In the genomic region with DNA sequence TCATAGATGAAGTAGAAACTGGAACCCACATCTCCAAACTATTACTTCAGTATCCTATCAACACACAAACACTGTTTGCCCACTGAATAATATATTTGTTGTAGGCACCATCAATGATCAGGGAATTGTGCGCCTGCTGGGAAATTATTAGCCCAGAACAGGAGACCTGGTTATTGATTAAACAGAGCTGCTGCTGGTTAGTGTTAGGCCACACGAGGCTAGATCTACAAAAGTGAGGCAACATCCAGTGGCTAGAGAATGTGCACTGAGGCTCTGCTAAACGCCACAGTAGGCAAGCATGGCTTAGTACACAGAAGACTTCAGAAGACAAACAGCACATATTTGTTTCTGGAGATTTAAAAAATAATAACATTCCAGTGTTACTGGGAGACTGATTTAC, we compare ENCODE assay signal across 1 cellular context.
A peak's percentile ranks its signal among the peaks of the same experiment; 100 is the strongest.
TF ChIP-seq lines count a peak whose summit lies in the region.

No MANE protein-coding gene starts in this region.

TF ChIP-seq in HepG2, 621 proteins besides CTCF, POLR2A, EP300 and RAD21 (continued from another document and continues in another):
- TF ChIP-seq, protein P1, sequence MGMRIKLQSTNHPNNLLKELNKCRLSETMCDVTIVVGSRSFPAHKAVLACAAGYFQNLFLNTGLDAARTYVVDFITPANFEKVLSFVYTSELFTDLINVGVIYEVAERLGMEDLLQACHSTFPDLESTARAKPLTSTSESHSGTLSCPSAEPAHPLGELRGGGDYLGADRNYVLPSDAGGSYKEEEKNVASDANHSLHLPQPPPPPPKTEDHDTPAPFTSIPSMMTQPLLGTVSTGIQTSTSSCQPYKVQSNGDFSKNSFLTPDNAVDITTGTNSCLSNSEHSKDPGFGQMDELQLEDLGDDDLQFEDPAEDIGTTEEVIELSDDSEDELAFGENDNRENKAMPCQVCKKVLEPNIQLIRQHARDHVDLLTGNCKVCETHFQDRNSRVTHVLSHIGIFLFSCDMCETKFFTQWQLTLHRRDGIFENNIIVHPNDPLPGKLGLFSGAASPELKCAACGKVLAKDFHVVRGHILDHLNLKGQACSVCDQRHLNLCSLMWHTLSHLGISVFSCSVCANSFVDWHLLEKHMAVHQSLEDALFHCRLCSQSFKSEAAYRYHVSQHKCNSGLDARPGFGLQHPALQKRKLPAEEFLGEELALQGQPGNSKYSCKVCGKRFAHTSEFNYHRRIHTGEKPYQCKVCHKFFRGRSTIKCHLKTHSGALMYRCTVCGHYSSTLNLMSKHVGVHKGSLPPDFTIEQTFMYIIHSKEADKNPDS (CRISPR knock-in tag; IDR thresholded peaks at IDR 0.05), result no peak
- TF ChIP-seq ATF1 (CRISPR knock-in tag; IDR thresholded peaks at IDR 0.05) (no peak), RCOR2 (CRISPR knock-in tag; IDR thresholded peaks at IDR 0.05) (no peak), NCOR1 (IDR thresholded peaks at IDR 0.05; ENCODE audit: borderline replicate concordance, low read length) (peak; percentile 63; the same call in 1 of the 2 replicates), KDM1A (CRISPR knock-in tag; IDR thresholded peaks at IDR 0.05) (no peak), ZNF337 (CRISPR knock-in tag; IDR thresholded peaks at IDR 0.05; ENCODE audit: borderline replicate concordance, low read depth) (no peak), ZNF615 (CRISPR knock-in tag; IDR thresholded peaks at IDR 0.05; ENCODE audit: borderline replicate concordance) (no peak), ZSCAN12 (CRISPR knock-in tag; IDR thresholded peaks at IDR 0.05) (no peak), ZNF383 (CRISPR knock-in tag; IDR thresholded peaks at IDR 0.05; ENCODE audit: borderline replicate concordance) (no peak), ZNF20 (CRISPR knock-in tag; IDR thresholded peaks at IDR 0.05) (no peak), MBD4 (IDR thresholded peaks at IDR 0.05; ENCODE audit: borderline replicate concordance, low read length) (no peak), ATF7-NPFF (CRISPR knock-in tag; IDR thresholded peaks at IDR 0.05; ENCODE audit: low read depth) (no peak), AKAP8 (CRISPR knock-in tag; IDR thresholded peaks at IDR 0.05) (no peak), MTA3 (CRISPR knock-in tag; IDR thresholded peaks at IDR 0.05) (no peak), KLF9 (CRISPR knock-in tag; IDR thresholded peaks at IDR 0.05; ENCODE audit: low read depth) (no peak), HMG20A (CRISPR knock-in tag; IDR thresholded peaks at IDR 0.05; ENCODE audit: borderline replicate concordance) (peak; percentile 60; the same call in 1 of the 2 replicates), SSRP1 (CRISPR knock-in tag; IDR thresholded peaks at IDR 0.05) (no peak), NRL (CRISPR knock-in tag; IDR thresholded peaks at IDR 0.05; ENCODE audit: borderline replicate concordance) (no peak), ZBTB8A (CRISPR knock-in tag; IDR thresholded peaks at IDR 0.05; ENCODE audit: borderline replicate concordance, low read depth) (no peak), SP1 (IDR thresholded peaks at IDR 0.05) (no peak), SP1 (CRISPR knock-in tag; IDR thresholded peaks at IDR 0.05) (no peak), SMARCE1 (IDR thresholded peaks at IDR 0.05; ENCODE audit: borderline replicate concordance) (no peak), ZNF224 (CRISPR knock-in tag; IDR thresholded peaks at IDR 0.05) (no peak), NFIB (CRISPR knock-in tag; IDR thresholded peaks at IDR 0.05; ENCODE audit: borderline replicate concordance) (no peak), ZMYM2 (CRISPR knock-in tag; IDR thresholded peaks at IDR 0.05) (no peak), RXRA (CRISPR knock-in tag; IDR thresholded peaks at IDR 0.05) (peak; percentile 20; the same call in 1 of the 2 replicates), TSC22D2 (CRISPR knock-in tag; IDR thresholded peaks at IDR 0.05; ENCODE audit: borderline replicate concordance) (no peak), ETV5 (CRISPR knock-in tag; IDR thresholded peaks at IDR 0.05; ENCODE audit: borderline replicate concordance) (no peak; the same call in 1 of the 2 replicates), U2AF1 (optimal IDR thresholded peaks at IDR 0.05; ENCODE audit: low read depth, low read length) (no peak), MEIS1 (CRISPR knock-in tag; IDR thresholded peaks at IDR 0.05; ENCODE audit: borderline replicate concordance) (no peak), SNAPC2 (CRISPR knock-in tag; IDR thresholded peaks at IDR 0.05) (no peak), FOXA3 (CRISPR knock-in tag; IDR thresholded peaks at IDR 0.05) (peak; percentile 74)
- TF ChIP-seq, protein P2, sequence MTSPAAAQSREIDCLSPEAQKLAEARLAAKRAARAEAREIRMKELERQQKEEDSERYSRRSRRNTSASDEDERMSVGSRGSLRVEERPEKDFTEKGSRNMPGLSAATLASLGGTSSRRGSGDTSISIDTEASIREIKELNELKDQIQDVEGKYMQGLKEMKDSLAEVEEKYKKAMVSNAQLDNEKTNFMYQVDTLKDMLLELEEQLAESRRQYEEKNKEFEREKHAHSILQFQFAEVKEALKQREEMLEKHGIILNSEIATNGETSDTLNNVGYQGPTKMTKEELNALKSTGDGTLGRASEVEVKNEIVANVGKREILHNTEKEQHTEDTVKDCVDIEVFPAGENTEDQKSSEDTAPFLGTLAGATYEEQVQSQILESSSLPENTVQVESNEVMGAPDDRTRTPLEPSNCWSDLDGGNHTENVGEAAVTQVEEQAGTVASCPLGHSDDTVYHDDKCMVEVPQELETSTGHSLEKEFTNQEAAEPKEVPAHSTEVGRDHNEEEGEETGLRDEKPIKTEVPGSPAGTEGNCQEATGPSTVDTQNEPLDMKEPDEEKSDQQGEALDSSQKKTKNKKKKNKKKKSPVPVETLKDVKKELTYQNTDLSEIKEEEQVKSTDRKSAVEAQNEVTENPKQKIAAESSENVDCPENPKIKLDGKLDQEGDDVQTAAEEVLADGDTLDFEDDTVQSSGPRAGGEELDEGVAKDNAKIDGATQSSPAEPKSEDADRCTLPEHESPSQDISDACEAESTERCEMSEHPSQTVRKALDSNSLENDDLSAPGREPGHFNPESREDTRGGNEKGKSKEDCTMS (CRISPR knock-in tag; conservative IDR thresholded peaks at IDR 0.05), result no peak
- TF ChIP-seq, protein P3, sequence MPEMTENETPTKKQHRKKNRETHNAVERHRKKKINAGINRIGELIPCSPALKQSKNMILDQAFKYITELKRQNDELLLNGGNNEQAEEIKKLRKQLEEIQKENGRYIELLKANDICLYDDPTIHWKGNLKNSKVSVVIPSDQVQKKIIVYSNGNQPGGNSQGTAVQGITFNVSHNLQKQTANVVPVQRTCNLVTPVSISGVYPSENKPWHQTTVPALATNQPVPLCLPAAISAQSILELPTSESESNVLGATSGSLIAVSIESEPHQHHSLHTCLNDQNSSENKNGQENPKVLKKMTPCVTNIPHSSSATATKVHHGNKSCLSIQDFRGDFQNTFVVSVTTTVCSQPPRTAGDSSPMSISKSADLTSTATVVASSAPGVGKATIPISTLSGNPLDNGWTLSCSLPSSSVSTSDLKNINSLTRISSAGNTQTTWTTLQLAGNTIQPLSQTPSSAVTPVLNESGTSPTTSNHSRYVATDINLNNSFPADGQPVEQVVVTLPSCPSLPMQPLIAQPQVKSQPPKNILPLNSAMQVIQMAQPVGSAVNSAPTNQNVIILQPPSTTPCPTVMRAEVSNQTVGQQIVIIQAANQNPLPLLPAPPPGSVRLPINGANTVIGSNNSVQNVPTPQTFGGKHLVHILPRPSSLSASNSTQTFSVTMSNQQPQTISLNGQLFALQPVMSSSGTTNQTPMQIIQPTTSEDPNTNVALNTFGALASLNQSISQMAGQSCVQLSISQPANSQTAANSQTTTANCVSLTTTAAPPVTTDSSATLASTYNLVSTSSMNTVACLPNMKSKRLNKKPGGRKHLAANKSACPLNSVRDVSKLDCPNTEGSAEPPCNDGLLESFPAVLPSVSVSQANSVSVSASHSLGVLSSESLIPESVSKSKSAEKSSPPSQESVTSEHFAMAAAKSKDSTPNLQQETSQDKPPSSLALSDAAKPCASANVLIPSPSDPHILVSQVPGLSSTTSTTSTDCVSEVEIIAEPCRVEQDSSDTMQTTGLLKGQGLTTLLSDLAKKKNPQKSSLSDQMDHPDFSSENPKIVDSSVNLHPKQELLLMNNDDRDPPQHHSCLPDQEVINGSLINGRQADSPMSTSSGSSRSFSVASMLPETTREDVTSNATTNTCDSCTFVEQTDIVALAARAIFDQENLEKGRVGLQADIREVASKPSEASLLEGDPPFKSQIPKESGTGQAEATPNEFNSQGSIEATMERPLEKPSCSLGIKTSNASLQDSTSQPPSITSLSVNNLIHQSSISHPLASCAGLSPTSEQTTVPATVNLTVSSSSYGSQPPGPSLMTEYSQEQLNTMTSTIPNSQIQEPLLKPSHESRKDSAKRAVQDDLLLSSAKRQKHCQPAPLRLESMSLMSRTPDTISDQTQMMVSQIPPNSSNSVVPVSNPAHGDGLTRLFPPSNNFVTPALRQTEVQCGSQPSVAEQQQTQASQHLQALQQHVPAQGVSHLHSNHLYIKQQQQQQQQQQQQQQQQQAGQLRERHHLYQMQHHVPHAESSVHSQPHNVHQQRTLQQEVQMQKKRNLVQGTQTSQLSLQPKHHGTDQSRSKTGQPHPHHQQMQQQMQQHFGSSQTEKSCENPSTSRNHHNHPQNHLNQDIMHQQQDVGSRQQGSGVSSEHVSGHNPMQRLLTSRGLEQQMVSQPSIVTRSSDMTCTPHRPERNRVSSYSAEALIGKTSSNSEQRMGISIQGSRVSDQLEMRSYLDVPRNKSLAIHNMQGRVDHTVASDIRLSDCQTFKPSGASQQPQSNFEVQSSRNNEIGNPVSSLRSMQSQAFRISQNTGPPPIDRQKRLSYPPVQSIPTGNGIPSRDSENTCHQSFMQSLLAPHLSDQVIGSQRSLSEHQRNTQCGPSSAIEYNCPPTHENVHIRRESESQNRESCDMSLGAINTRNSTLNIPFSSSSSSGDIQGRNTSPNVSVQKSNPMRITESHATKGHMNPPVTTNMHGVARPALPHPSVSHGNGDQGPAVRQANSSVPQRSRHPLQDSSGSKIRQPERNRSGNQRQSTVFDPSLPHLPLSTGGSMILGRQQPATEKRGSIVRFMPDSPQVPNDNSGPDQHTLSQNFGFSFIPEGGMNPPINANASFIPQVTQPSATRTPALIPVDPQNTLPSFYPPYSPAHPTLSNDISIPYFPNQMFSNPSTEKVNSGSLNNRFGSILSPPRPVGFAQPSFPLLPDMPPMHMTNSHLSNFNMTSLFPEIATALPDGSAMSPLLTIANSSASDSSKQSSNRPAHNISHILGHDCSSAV (CRISPR knock-in tag; IDR thresholded peaks at IDR 0.05; ENCODE audit: borderline replicate concordance), result no peak
- TF ChIP-seq, protein P4, sequence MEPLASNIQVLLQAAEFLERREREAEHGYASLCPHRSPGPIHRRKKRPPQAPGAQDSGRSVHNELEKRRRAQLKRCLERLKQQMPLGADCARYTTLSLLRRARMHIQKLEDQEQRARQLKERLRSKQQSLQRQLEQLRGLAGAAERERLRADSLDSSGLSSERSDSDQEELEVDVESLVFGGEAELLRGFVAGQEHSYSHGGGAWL (CRISPR knock-in tag; IDR thresholded peaks at IDR 0.05), result no peak
- TF ChIP-seq, protein P5, sequence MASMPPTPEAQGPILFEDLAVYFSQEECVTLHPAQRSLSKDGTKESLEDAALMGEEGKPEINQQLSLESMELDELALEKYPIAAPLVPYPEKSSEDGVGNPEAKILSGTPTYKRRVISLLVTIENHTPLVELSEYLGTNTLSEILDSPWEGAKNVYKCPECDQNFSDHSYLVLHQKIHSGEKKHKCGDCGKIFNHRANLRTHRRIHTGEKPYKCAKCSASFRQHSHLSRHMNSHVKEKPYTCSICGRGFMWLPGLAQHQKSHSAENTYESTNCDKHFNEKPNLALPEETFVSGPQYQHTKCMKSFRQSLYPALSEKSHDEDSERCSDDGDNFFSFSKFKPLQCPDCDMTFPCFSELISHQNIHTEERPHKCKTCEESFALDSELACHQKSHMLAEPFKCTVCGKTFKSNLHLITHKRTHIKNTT (CRISPR knock-in tag; IDR thresholded peaks at IDR 0.05), result no peak
- TF ChIP-seq, protein P6, sequence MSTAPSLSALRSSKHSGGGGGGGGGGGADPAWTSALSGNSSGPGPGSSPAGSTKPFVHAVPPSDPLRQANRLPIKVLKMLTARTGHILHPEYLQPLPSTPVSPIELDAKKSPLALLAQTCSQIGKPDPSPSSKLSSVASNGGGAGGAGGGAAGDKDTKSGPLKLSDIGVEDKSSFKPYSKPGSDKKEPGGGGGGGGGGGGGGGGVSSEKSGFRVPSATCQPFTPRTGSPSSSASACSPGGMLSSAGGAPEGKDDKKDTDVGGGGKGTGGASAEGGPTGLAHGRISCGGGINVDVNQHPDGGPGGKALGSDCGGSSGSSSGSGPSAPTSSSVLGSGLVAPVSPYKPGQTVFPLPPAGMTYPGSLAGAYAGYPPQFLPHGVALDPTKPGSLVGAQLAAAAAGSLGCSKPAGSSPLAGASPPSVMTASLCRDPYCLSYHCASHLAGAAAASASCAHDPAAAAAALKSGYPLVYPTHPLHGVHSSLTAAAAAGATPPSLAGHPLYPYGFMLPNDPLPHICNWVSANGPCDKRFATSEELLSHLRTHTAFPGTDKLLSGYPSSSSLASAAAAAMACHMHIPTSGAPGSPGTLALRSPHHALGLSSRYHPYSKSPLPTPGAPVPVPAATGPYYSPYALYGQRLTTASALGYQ (CRISPR knock-in tag; IDR thresholded peaks at IDR 0.05), result peak; percentile 58; the same call in 1 of the 2 replicates
- TF ChIP-seq, protein P7, sequence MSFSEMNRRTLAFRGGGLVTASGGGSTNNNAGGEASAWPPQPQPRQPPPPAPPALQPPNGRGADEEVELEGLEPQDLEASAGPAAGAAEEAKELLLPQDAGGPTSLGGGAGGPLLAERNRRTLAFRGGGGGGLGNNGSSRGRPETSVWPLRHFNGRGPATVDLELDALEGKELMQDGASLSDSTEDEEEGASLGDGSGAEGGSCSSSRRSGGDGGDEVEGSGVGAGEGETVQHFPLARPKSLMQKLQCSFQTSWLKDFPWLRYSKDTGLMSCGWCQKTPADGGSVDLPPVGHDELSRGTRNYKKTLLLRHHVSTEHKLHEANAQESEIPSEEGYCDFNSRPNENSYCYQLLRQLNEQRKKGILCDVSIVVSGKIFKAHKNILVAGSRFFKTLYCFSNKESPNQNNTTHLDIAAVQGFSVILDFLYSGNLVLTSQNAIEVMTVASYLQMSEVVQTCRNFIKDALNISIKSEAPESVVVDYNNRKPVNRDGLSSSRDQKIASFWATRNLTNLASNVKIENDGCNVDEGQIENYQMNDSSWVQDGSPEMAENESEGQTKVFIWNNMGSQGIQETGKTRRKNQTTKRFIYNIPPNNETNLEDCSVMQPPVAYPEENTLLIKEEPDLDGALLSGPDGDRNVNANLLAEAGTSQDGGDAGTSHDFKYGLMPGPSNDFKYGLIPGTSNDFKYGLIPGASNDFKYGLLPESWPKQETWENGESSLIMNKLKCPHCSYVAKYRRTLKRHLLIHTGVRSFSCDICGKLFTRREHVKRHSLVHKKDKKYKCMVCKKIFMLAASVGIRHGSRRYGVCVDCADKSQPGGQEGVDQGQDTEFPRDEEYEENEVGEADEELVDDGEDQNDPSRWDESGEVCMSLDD (CRISPR knock-in tag; IDR thresholded peaks at IDR 0.05; ENCODE audit: borderline replicate concordance), result no peak
- TF ChIP-seq, protein P8, sequence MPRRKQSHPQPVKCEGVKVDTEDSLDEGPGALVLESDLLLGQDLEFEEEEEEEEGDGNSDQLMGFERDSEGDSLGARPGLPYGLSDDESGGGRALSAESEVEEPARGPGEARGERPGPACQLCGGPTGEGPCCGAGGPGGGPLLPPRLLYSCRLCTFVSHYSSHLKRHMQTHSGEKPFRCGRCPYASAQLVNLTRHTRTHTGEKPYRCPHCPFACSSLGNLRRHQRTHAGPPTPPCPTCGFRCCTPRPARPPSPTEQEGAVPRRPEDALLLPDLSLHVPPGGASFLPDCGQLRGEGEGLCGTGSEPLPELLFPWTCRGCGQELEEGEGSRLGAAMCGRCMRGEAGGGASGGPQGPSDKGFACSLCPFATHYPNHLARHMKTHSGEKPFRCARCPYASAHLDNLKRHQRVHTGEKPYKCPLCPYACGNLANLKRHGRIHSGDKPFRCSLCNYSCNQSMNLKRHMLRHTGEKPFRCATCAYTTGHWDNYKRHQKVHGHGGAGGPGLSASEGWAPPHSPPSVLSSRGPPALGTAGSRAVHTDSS (CRISPR knock-in tag; conservative IDR thresholded peaks at IDR 0.05), result no peak
